ENCODE assay signal across 16 cellular contexts in the genomic region with DNA sequence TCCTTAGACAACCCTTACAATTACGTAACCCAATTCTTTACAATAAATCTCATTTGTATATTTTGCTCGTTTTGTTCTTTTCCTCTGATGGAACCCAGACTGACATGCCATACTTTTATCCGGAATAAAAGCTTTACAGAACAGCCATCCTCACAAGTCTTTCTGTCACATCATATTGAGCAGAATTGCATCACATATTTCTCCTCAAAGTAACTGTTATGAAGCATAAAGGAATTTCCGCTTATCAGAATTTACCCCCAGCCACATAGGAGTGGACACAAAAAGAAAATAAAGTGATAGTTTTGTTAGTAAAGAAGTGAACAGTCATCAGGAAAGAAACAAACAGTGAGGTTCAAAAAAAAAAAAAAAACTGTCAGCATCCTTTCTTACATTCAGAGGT.
DNase-seq lines count a peak whose midpoint lies in the region; FAIRE-seq and TF ChIP-seq lines count a peak whose summit lies in the region.
"Had no signal": no experiment of that assay in that cellular context is flagged by ENCODE, and none has a peak within 500 bp of the region (broad histone marks: within the 10 kb centered on the region; RNA-seq: fewer than 3 reads in every experiment).

No MANE protein-coding gene starts in this region.

- DNase-seq in ELR (ENCODE audit: low read depth) (peak; percentile 2), amniotic epithelial cell (ENCODE audit: low read depth) (peak; percentile 63), fibroblast of pulmonary artery (ENCODE audit: low read depth) (peak; percentile 38), smooth muscle cell (lab: John Stamatoyannopoulos, UW; ENCODE audit: unreplicated experiment) (no peak), D721Med (ENCODE audit: insufficient read length, low spot score) (no peak), colonic mucosa (no peak), cortex of kidney (lab: John Stamatoyannopoulos, UW) (no peak)
- DNase-seq: 8988T; CD4-positive, CD25-positive, alpha-beta regulatory T cell; DMS 273 treated with DMSO at 0.1 percent for 48 hours; HCEC 1CT; HFFc6 had no signal

- no peaks in the 10 kb centered on the region for H4K20me1 ChIP-seq in smooth muscle cell (ENCODE audit: low read depth)
- H4K20me1 ChIP-seq: BLaER1 treated with 17β-estradiol and CSF1 and Interleukin-3, amounts not matched to agents 10 nM and 100 nM had no signal

- H3K27me3 ChIP-seq in smooth muscle cell (ENCODE audit: low read depth) (no peaks in the 10 kb centered on the region), colonic mucosa (no peaks in the 10 kb centered on the region)
- H3K27me3 ChIP-seq: BLaER1 treated with 17β-estradiol and CSF1 and Interleukin-3, amounts not matched to agents 10 nM and 100 nM had no signal

- H3K9ac ChIP-seq in smooth muscle cell (ENCODE audit: low read depth) = no peak overlapping the region
- H3K9ac ChIP-seq in colonic mucosa (ENCODE audit: low read depth in 2 of 2, low read length in 2 of 2) = no peak overlapping the region
- H3K9ac ChIP-seq: BLaER1 treated with 17β-estradiol and CSF1 and Interleukin-3, amounts not matched to agents 10 nM and 100 nM had no signal

- no peak for TF ChIP-seq CTCF in fibroblast of pulmonary artery (IDR thresholded peaks at IDR 0.05; ENCODE audit: low read length, missing control alignments)
- no peak for TF ChIP-seq CTCF in smooth muscle cell (IDR thresholded peaks at IDR 0.05; ENCODE audit: borderline replicate concordance, insufficient read depth, poor library complexity, severe bottlenecking)
- TF ChIP-seq CTCF in D721Med (IDR thresholded peaks at IDR 0.05; ENCODE audit: insufficient read depth, missing control alignments) = no peak
- no peak for TF ChIP-seq CTCF in colonic mucosa (IDR thresholded peaks at IDR 0.05)

- H3K4me1 ChIP-seq in smooth muscle cell (ENCODE audit: low read depth) (no peaks in the 10 kb centered on the region), colonic mucosa (no peaks in the 10 kb centered on the region)
- H3K4me1 ChIP-seq: BLaER1 treated with 17β-estradiol and CSF1 and Interleukin-3, amounts not matched to agents 10 nM and 100 nM had no signal

- H3K9me3 ChIP-seq in smooth muscle cell (replicated peaks; ENCODE audit: low read depth) (no peaks in the 10 kb centered on the region), colonic mucosa (no peaks in the 10 kb centered on the region)
- H3K9me3 ChIP-seq: BLaER1 treated with 17β-estradiol and CSF1 and Interleukin-3, amounts not matched to agents 10 nM and 100 nM had no signal

- intact Hi-C loops in colonic mucosa (cut with DNase I) = no loop called here

- H2AFZ ChIP-seq in smooth muscle cell (ENCODE audit: low read depth) = peak overlapping the region; percentile 38

- no peak overlapping the region for H3K27ac ChIP-seq in smooth muscle cell (ENCODE audit: low read depth)
- H3K27ac ChIP-seq in colonic mucosa = no peak overlapping the region
- H3K27ac ChIP-seq: BLaER1 treated with 17β-estradiol and CSF1 and Interleukin-3, amounts not matched to agents 10 nM and 100 nM; HL-60 had no signal

- no peak for FAIRE-seq in D721Med (lab: Jason Lieb, UNC)
- FAIRE-seq: GM12878, GM18507 had no signal

- H3K36me3 ChIP-seq in smooth muscle cell (ENCODE audit: low read depth) (no peaks in the 10 kb centered on the region), colonic mucosa (peaks cover 4% of the 10 kb centered on the region)
- H3K36me3 ChIP-seq: BLaER1 treated with 17β-estradiol and CSF1 and Interleukin-3, amounts not matched to agents 10 nM and 100 nM had no signal

- no peaks in the 10 kb centered on the region for H3F3A ChIP-seq in smooth muscle cell (ENCODE audit: low read depth)

- H3K4me2 ChIP-seq in smooth muscle cell = no peak overlapping the region
- H3K4me2 ChIP-seq: BLaER1 treated with 17β-estradiol and CSF1 and Interleukin-3, amounts not matched to agents 10 nM and 100 nM had no signal

- H3K4me3 ChIP-seq in fibroblast of pulmonary artery (replicated peaks; ENCODE audit: low read depth, low read length) = no peak overlapping the region
- no peak overlapping the region for H3K4me3 ChIP-seq in smooth muscle cell
- no peak overlapping the region for H3K4me3 ChIP-seq in colonic mucosa
- H3K4me3 ChIP-seq: BLaER1 treated with 17β-estradiol and CSF1 and Interleukin-3, amounts not matched to agents 10 nM and 100 nM; GM12878 had no signal

- 92% methylated on average over 4 of the region's 4 CpGs for WGBS in smooth muscle cell (ENCODE audit: low lambda C conversion rate)

- no peaks in the 10 kb centered on the region for H3K79me2 ChIP-seq in smooth muscle cell (ENCODE audit: low read depth)

Comparison
In these comparisons a context has a peak if more than half of its experiments do, and no peak if none do; other contexts are left out.
1. DNase-seq: peak in ELR (single experiment), amniotic epithelial cell (single experiment) and fibroblast of pulmonary artery (single experiment); none in smooth muscle cell (single experiment), D721Med (single experiment), colonic mucosa (single experiment) and cortex of kidney (single experiment).